Comparison of ENCODE assay signal across 8 cellular contexts in genomic region chr7:100430450-100431285, GRCh38. TPM values are rescaled to one million over a fixed set of nuclear protein-coding genes. Genes with fewer than 3 reads are reported as not detected.
DNase-seq lines count a peak whose midpoint lies in the region; ATAC-seq and TF ChIP-seq lines count a peak whose summit lies in the region.

No MANE protein-coding gene starts in this region.

- H3K27me3 Mint-ChIP-seq in MCF 10A (ENCODE audit: insufficient read depth, unreplicated experiment), result no peaks in the 10 kb centered on the region

- POLR2A ChIA-PET in MCF 10A (lab: Yijun Ruan, JAX), result interaction anchor here (0.6 to 3.1 kb wide), 10 partner anchors 8 to 422 kb away, joined by 3 to 31 read pairs (median 4); partner anchors contain the start of genes COPS6, FBXO24, LRCH4 and MOSPD3

- H3K4me1 Mint-ChIP-seq in MCF 10A (ENCODE audit: insufficient read depth, unreplicated experiment), result peaks cover 41% of the 10 kb centered on the region

- H3K4me1 ChIP-seq in RWPE2 (ENCODE audit: insufficient read depth, poor library complexity, severe bottlenecking) (peaks cover 3% of the 10 kb centered on the region), left lung (peaks cover 17 to 67% of the 10 kb centered on the region in 2 donors)

- intact Hi-C loops in MCF 10A (cut with micrococcal nuclease), result no loop called here
- intact Hi-C loops in left lung (cut with DNase I), result no loop called here

- H3K27ac ChIP-seq in RWPE2 (ENCODE audit: poor library complexity, severe bottlenecking) (peak overlapping the region; percentile 79), left lung (peak overlapping the region; percentile 99 to 100)

- H3K4me3 ChIP-seq in RWPE2 (ENCODE audit: severe bottlenecking), result peak overlapping the region; percentile 67
- H3K4me3 ChIP-seq in left lung, result peak overlapping the region; percentile 93 to 99

- no peaks in the 10 kb centered on the region for H3K9me3 Mint-ChIP-seq in MCF 10A (ENCODE audit: unreplicated experiment)

- H3K27me3 ChIP-seq in RWPE2 (ENCODE audit: insufficient read depth, poor library complexity, severe bottlenecking), result no peaks in the 10 kb centered on the region
- no peaks in the 10 kb centered on the region for H3K27me3 ChIP-seq in left lung

- ATAC-seq in GM21447 (IDR thresholded peaks at IDR 0.05; ENCODE audit: unreplicated experiment) (peak; percentile 2), RWPE2 (ENCODE audit: low read depth) (no peak), left lung (no peak)

- H3K36me3 ChIP-seq in RWPE2 (ENCODE audit: low read depth) (peaks cover 34% of the 10 kb centered on the region), left lung (peaks cover 0 to 37% of the 10 kb centered on the region in 2 donors)

- H3K9me3 ChIP-seq in RWPE2 (ENCODE audit: severe bottlenecking) (no peaks in the 10 kb centered on the region), left lung (no peaks in the 10 kb centered on the region)

- H3K36me3 Mint-ChIP-seq in MCF 10A (ENCODE audit: insufficient read depth, unreplicated experiment), result peaks cover 54% of the 10 kb centered on the region

- no TSS peak for BruUV-seq in MCF 10A (replicated peaks; lab: Mats Ljungman, UMichigan)

- DNase-seq in RWPE2 (ENCODE audit: low spot score) (no peak), MCF 10A (ENCODE audit: unreplicated experiment) (no peak), left lung (peak in 1 of 2 donors; percentile 82), GF-D8 (lab: John Stamatoyannopoulos, UW) (no peak), NCI-H345 treated with DMSO at 0.1 percent for 48 hours (lab: John Stamatoyannopoulos, UW; ENCODE audit: unreplicated experiment) (no peak), amniotic stem cell (lab: John Stamatoyannopoulos, UW) (no peak)
- DNase-seq in stimulated activated naive CD4-positive, alpha-beta T cell treated with Interleukin-2 at 50 U/mL for 16 hours (lab: John Stamatoyannopoulos, UW), result peak; percentile 39

- CTCF ChIA-PET in MCF 10A (lab: Yijun Ruan, JAX), result interaction anchor here (1.0 kb wide), 1 partner anchor 38 kb away, joined by 3 read pairs; no protein-coding TSS in a partner anchor

- H3K4me3 Mint-ChIP-seq in MCF 10A (ENCODE audit: unreplicated experiment), result peak overlapping the region; percentile 82

- TF ChIP-seq CTCF in RWPE2 (IDR thresholded peaks at IDR 0.05; ENCODE audit: poor library complexity, severe bottlenecking) (no peak), MCF 10A (IDR thresholded peaks at IDR 0.05; ENCODE audit: unreplicated experiment) (no peak), left lung (IDR thresholded peaks at IDR 0.05) (no peak)

- peak overlapping the region; percentile 100 for H3K27ac Mint-ChIP-seq in MCF 10A (ENCODE audit: low read depth, unreplicated experiment)

RNA-seq across cellular contexts. Expression of gene MEPCE, which starts 1.0 kb away (rescaled TPM):
- total RNA-seq in MCF 10A (2022) (42.8 and 59.9 TPM in 2 replicates), left lung (10 to 100 TPM; 25.0 to 33.0 TPM)

RNA-seq across cellular contexts. Expression of gene ZCWPW1, which starts 2.2 kb away (rescaled TPM):
- total RNA-seq in MCF 10A (2022) (6.5 and 8.5 TPM in 2 replicates), left lung (1 to 10 TPM; 2.9 to 4.1 TPM)

RNA-seq across cellular contexts. Expression of gene PPP1R35, which starts 5.6 kb away (rescaled TPM):
- total RNA-seq in MCF 10A (2022), result 38.5 and 45.3 TPM in 2 replicates
- 10 to 100 TPM; 22.7 to 27.0 TPM for total RNA-seq in left lung

RNA-seq across cellular contexts. Expression of gene SPACDR, which starts 33.4 kb away (rescaled TPM):
- total RNA-seq in MCF 10A (2022) (0.49 and 0.74 TPM in 2 replicates), left lung (1 to 10 TPM in 1 of 2 donors, under 1 TPM in 1; 0.41 to 1.9 TPM)

RNA-seq across cellular contexts. Expression of gene TSC22D4, which starts 48.3 kb away (rescaled TPM):
- 36.0 and 43.8 TPM in 2 replicates for total RNA-seq in MCF 10A (2022)
- total RNA-seq in left lung, result 10 to 100 TPM; 50.1 to 55.6 TPM
